In the genomic region with DNA sequence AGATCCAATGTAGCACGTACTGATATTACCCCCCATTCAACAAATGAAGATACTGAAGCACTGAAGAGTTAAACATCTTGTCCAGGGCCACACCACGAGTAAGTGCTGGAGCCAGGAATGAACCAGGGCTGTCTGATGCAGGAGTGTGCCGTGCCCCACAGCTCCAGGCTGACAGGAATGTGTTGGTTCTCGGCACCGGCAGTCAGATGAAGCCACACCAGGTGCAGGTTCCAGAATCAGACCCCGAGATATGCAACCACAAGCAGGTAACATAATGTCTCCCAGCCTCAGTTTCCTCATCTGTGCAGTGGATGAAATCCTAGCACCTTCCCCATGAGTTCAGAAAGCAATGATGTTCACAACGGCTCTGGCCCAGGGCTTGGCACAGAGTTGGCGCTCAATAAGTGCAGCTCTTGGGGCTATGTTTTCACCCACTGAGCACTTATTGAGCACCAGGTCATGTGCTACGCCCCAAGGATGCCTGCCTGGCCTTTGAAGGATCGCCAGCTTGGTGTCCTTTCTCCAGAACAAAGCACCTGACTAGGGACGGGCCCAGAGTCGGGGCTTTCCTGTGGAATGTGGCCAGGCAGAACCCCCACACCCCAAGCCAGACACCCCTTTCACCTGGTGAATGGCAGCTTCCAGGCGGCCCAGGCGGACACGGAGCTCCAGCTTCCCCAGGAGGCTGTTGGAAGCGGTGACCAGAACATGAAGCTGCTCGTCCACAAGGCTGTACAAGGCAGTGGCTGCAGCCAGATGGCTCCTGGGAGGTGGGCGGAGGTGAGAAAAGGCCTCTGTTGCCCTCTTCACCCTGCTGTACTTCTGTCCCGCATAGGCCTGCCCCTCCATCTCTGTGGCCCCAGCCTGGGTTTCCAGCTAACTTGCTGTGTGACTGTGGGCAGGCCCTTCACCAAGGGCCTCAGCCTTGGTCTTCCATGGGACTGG, we compare ENCODE assay signal across 14 cellular contexts. TPM values are rescaled to one million over a fixed set of nuclear protein-coding genes. Genes with fewer than 3 reads are reported as not detected.
A peak's percentile ranks its signal among the peaks of the same experiment; 100 is the strongest.
DNase-seq lines count a peak whose midpoint lies in the region; ATAC-seq, FAIRE-seq and TF ChIP-seq lines count a peak whose summit lies in the region.
"Had no signal": no experiment of that assay in that cellular context is flagged by ENCODE, and none has a peak within 500 bp of the region (broad histone marks: within the 10 kb centered on the region; RNA-seq: fewer than 3 reads in every experiment).

No MANE protein-coding gene starts in this region.

- BruUV-seq in PC-3 (replicated peaks; lab: Mats Ljungman, UMichigan): no TSS peak

- H3K27ac ChIP-seq in PC-3 (ENCODE audit: low read length) (0 out of 2 replicates have a peak overlapping the region, but pooled peaks have one; percentile 80), kidney (ENCODE audit: low read depth in 2 of 2, low read length in 2 of 2) (no peak overlapping the region), sigmoid colon (no peak overlapping the region)
- H3K27ac ChIP-seq: C4-2B had no signal

- no peaks in the 10 kb centered on the region for H3K9me2 ChIP-seq in PC-3 (replicated peaks; ENCODE audit: low read length)

- no peak overlapping the region for H2AFZ ChIP-seq in PC-3 (ENCODE audit: low read length)

- no peaks in the 10 kb centered on the region for H3K9me3 Mint-ChIP-seq in progenitor cell of endocrine pancreas (ENCODE audit: low read depth)

- FAIRE-seq in kidney (lab: Jason Lieb, UNC): no peak

- POLR2A ChIA-PET in PC-3 (lab: Charles Lee; ENCODE audit: unreplicated experiment): no interaction called here

- DNase-seq in ELF-1 (ENCODE audit: low read depth, low spot score) (peak; percentile 6), PC-3 (no peak), kidney (peak; percentile 46), sigmoid colon (peak; percentile 62), progenitor cell of endocrine pancreas (ENCODE audit: low spot score, unreplicated experiment) (no peak), NCI-H1105 (lab: John Stamatoyannopoulos, UW) (no peak)
- DNase-seq: Caco-2, KG1, NCI-H1048, NCI-H510A treated with DMSO at 0.1 percent for 48 hours had no signal

- H3K9ac ChIP-seq in PC-3 (ENCODE audit: low read length) (no peak overlapping the region), kidney (ENCODE audit: low read length in 2 of 2) (no peak overlapping the region)

- H3K36me3 ChIP-seq in PC-3 (ENCODE audit: low read depth, low read length): no peaks in the 10 kb centered on the region
- H3K36me3 ChIP-seq in kidney (ENCODE audit: control insufficient read depth in 1 of 2, insufficient read depth in 2 of 2, low read length in 2 of 2): no peaks in the 10 kb centered on the region
- peaks cover 0 to 7% (median 0%) of the 10 kb centered on the region in 4 donors for H3K36me3 ChIP-seq in sigmoid colon

- H3K9me3 ChIP-seq in PC-3 (ENCODE audit: low read length) (no peaks in the 10 kb centered on the region), kidney (ENCODE audit: control insufficient read depth in 1 of 2, low read length in 2 of 2) (no peaks in the 10 kb centered on the region), sigmoid colon (no peaks in the 10 kb centered on the region)
- H3K9me3 ChIP-seq: Caco-2 had no signal

- H3K4me3 ChIP-seq in PC-3 (ENCODE audit: low read length) (no peak overlapping the region), kidney (ENCODE audit: low read length in 2 of 2) (no peak overlapping the region), sigmoid colon (no peak overlapping the region)

- H3K27me3 ChIP-seq in PC-3 (ENCODE audit: low read length) (no peaks in the 10 kb centered on the region), sigmoid colon (no peaks in the 10 kb centered on the region)

- no peaks in the 10 kb centered on the region for H3K36me3 Mint-ChIP-seq in progenitor cell of endocrine pancreas (ENCODE audit: insufficient read depth)

- no peak for ATAC-seq in PC-3
- ATAC-seq in GM18907 (IDR thresholded peaks at IDR 0.05; ENCODE audit: unreplicated experiment): no peak
- ATAC-seq: HCT116 had no signal

- H3F3A ChIP-seq in PC-3 (ENCODE audit: low read length, unreplicated experiment): no peaks in the 10 kb centered on the region

- peaks cover 15% of the 10 kb centered on the region; the same call in 1 of the 2 replicates for H3K79me2 ChIP-seq in PC-3 (ENCODE audit: low read length)

- intact Hi-C loops in PC-3 (cut with micrococcal nuclease) (no loop called here), kidney (cut with DNase I) (loop anchor here (5.0 kb wide), 1 partner anchor 157 kb away; no protein-coding TSS in a partner anchor), sigmoid colon (cut with DNase I) (no loop called here)

- H3K27ac Mint-ChIP-seq in progenitor cell of endocrine pancreas: no peak overlapping the region

- TF ChIP-seq CTCF in PC-3 (conservative IDR thresholded peaks at IDR 0.05; ENCODE audit: low read depth, low read length) (no peak), kidney (IDR thresholded peaks at IDR 0.05; ENCODE audit: borderline replicate concordance, extremely low read depth, insufficient read depth) (no peak), sigmoid colon (IDR thresholded peaks at IDR 0.05) (no peak), progenitor cell of endocrine pancreas (IDR thresholded peaks at IDR 0.05; ENCODE audit: unreplicated experiment) (no peak)

- 80 to 88% methylated on average over 19 of the region's 19 CpGs for WGBS in sigmoid colon, 2 donors

- peaks cover 36% of the 10 kb centered on the region for H3K4me1 ChIP-seq in PC-3 (ENCODE audit: insufficient read depth, low read length)
- H3K4me1 ChIP-seq in kidney (ENCODE audit: control insufficient read depth in 1 of 2, insufficient read depth in 1 of 2, low read depth in 1 of 2, low read length in 2 of 2): no peaks in the 10 kb centered on the region
- H3K4me1 ChIP-seq in sigmoid colon: peaks cover 0 to 22% (median 8%) of the 10 kb centered on the region in 4 donors

- H3K4me3 Mint-ChIP-seq in progenitor cell of endocrine pancreas (ENCODE audit: low read depth): no peak overlapping the region

- no peaks in the 10 kb centered on the region for H4K20me1 ChIP-seq in PC-3 (ENCODE audit: low read length)

- TF ChIP-seq EP300 in sigmoid colon (IDR thresholded peaks at IDR 0.05): no peak

- no peaks in the 10 kb centered on the region for H3K4me1 Mint-ChIP-seq in progenitor cell of endocrine pancreas (ENCODE audit: low read depth)

- no peak overlapping the region for H3K4me2 ChIP-seq in PC-3 (ENCODE audit: low read length)

- CTCF ChIA-PET in PC-3 (lab: Charles Lee): interaction anchor here (0.8 to 0.9 kb wide), 2 partner anchors 46 to 161 kb away, joined by 7 to 12 read pairs; no protein-coding TSS in a partner anchor

- peaks cover 12% of the 10 kb centered on the region for H3K27me3 Mint-ChIP-seq in progenitor cell of endocrine pancreas

- no peak for TF ChIP-seq POLR2A in sigmoid colon (IDR thresholded peaks at IDR 0.05)

RNA-seq across cellular contexts. Expression of gene KIAA1755, which starts 41.3 kb away (rescaled TPM):
- 0.44 and 0.86 TPM in 2 replicates for total RNA-seq in PC-3 (2014; rRNA removed)
- 5.1 TPM for total RNA-seq in kidney
- polyA plus RNA-seq in kidney (ENCODE audit: insufficient read depth, low read depth, low replicate concordance): 1.5 TPM
- total RNA-seq in sigmoid colon: 10 to 100 TPM in 3 of 4 donors, 1 to 10 TPM in 1; 9.2 to 39.1 (median 17.1) TPM
- 1 to 10 TPM in 2 of 3 donors, not detected in 1; 1.2 to 6.4 TPM for polyA plus RNA-seq in sigmoid colon
- 0.16 and 0.29 TPM in 2 replicates for total RNA-seq in progenitor cell of endocrine pancreas
- total RNA-seq: SK-MEL-5 had no signal

RNA-seq across cellular contexts. Expression of gene TGM2, which starts 54.2 kb away (rescaled TPM):
- total RNA-seq in PC-3 (2014; rRNA removed) (583 and 773 TPM in 2 replicates), kidney (611 TPM), sigmoid colon (100 to 1,000 TPM in 2 of 4 donors, 10 to 100 TPM in 2; 14.8 to 104 (median 60.7) TPM), progenitor cell of endocrine pancreas (0.72 and 1.3 TPM in 2 replicates)
- polyA plus RNA-seq in kidney (ENCODE audit: insufficient read depth, low read depth, low replicate concordance) (44.6 TPM), sigmoid colon (10 to 100 TPM in 1 of 3 donors, 1 to 10 TPM in 2; 6.5 to 71.1 (median 7.2) TPM)

Comparison
In these comparisons a context has a peak if more than half of its experiments do, and no peak if none do; other contexts are left out.
1. DNase-seq: peak in ELF-1 (single experiment), kidney (single experiment) and sigmoid colon (single experiment); none in PC-3 (single experiment), progenitor cell of endocrine pancreas (single experiment) and NCI-H1105 (single experiment).